Comparison of ENCODE assay signal across 25 cellular contexts in the genomic region with DNA sequence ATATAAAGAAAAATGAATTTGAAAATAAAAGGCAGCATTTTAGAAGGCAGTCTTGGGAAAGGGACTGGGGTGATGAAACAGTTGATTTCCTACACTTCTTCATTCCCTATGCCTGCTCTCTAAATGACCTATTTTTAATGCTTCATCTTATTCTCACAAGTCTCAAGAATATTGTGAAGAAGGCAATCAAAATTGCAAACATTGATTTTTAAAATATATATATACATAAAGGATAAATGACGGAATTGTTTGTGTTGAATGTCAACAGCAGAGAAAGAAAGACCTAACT. TPM values are rescaled to one million over a fixed set of nuclear protein-coding genes. Genes with fewer than 3 reads are reported as not detected.
DNase-seq lines count a peak whose midpoint lies in the region; ATAC-seq, FAIRE-seq and TF ChIP-seq lines count a peak whose summit lies in the region.
"Had no signal": no experiment of that assay in that cellular context is flagged by ENCODE, and none has a peak within 500 bp of the region (broad histone marks: within the 10 kb centered on the region; RNA-seq: fewer than 3 reads in every experiment).

No MANE protein-coding gene starts in this region.

- H3K9me3 Mint-ChIP-seq in activated CD4-positive, alpha-beta T cell treated with anti-CD3 and anti-CD28 coated beads, Interleukin-2, amount 10 ng/mL, durations not matched to agents 24 days and 14 days = no peaks in the 10 kb centered on the region
- peaks cover 10% of the 10 kb centered on the region for H3K9me3 Mint-ChIP-seq in activated CD4-positive, alpha-beta T cell treated with anti-CD3 and anti-CD28 coated beads, Interleukin-2, amount 10 ng/mL, durations not matched to agents 7 days and 5 days
- H3K9me3 Mint-ChIP-seq: stimulated activated naive B cell treated with anti-CD40 and anti-IgM and Interleukin-4, amounts not matched to agents 10 μg/mL and 1 μg/mL and 100 μg/mL, for 72 hours; WTC11 had no signal

- H3K4me3 ChIP-seq in K562 = no peak overlapping the region
- no peak overlapping the region for H3K4me3 ChIP-seq in spleen
- H3K4me3 ChIP-seq: mucosa of descending colon, skin epidermis had no signal

- H3K9me3 ChIP-seq in K562 (replicated peaks; ENCODE audit: control insufficient read depth, insufficient read depth, low read depth, low read length) (no peaks in the 10 kb centered on the region), spleen (no peaks in the 10 kb centered on the region)
- H3K9me3 ChIP-seq: mucosa of descending colon had no signal

- TF ChIP-seq CTCF in K562 (IDR thresholded peaks at IDR 0.05 in 2 of 3, conservative IDR thresholded peaks at IDR 0.05 in 1 of 3; ENCODE audit: insufficient read depth in 2 of 3, low read depth in 1 of 3, low read length in 3 of 3) (no peak), spleen (IDR thresholded peaks at IDR 0.05 in 8 of 11, conservative IDR thresholded peaks at IDR 0.05 in 3 of 11) (no peak)

- no peaks in the 10 kb centered on the region for H3K36me3 ChIP-seq in K562 (ENCODE audit: control insufficient read depth, insufficient read depth, low read length)
- no peaks in the 10 kb centered on the region for H3K36me3 ChIP-seq in spleen

- H3K36me3 Mint-ChIP-seq in activated CD4-positive, alpha-beta T cell treated with anti-CD3 and anti-CD28 coated beads, Interleukin-2, amount 10 ng/mL, durations not matched to agents 24 days and 14 days (ENCODE audit: low read depth) = peaks cover 2% of the 10 kb centered on the region
- peaks cover 11% of the 10 kb centered on the region for H3K36me3 Mint-ChIP-seq in activated CD4-positive, alpha-beta T cell treated with anti-CD3 and anti-CD28 coated beads, Interleukin-2, amount 10 ng/mL, durations not matched to agents 7 days and 5 days (ENCODE audit: low read depth)
- H3K36me3 Mint-ChIP-seq: activated naive CD8-positive, alpha-beta T cell; WTC11 had no signal

- no peaks in the 10 kb centered on the region for H3K79me2 ChIP-seq in K562 (ENCODE audit: control insufficient read depth, insufficient read depth, low read length)

- FAIRE-seq in K562 (lab: Jason Lieb, UNC) = no peak
- FAIRE-seq: D721Med, keratinocyte had no signal

- peak overlapping the region; percentile 68; the same call in 1 of the 2 replicates for H2AFZ ChIP-seq in K562 (ENCODE audit: low read depth, low read length)

- H3K4me1 ChIP-seq in K562 (replicated peaks in 1 of 2; ENCODE audit: control insufficient read depth in 2 of 2, insufficient read depth in 2 of 2, low read length in 2 of 2) (no peaks in the 10 kb centered on the region; a peak in 1 of 5 replicates), spleen (peaks cover 0 to 23% (median 14%) of the 10 kb centered on the region in 6 donors)

- H3K27ac ChIP-seq in K562 (ENCODE audit: extremely low read depth, low read depth, low read length) (no peak overlapping the region), spleen (peak overlapping the region in 7 of 8 donors; percentile 22 to 70 (median 48))

- no peaks in the 10 kb centered on the region for H3K27me3 ChIP-seq in K562 (ENCODE audit: control insufficient read depth in 2 of 2, insufficient read depth in 2 of 2, low read length in 2 of 2)
- no peaks in the 10 kb centered on the region for H3K27me3 ChIP-seq in spleen (replicated peaks in 1 of 7)

- H3K9ac ChIP-seq in K562 (ENCODE audit: insufficient read depth in 1 of 2, low read depth in 2 of 2, low read length in 2 of 2) = no peak overlapping the region

- H3K4me1 Mint-ChIP-seq in activated CD4-positive, alpha-beta T cell treated with anti-CD3 and anti-CD28 coated beads, Interleukin-2, amount 10 ng/mL, durations not matched to agents 24 days and 14 days = peaks cover 28% of the 10 kb centered on the region
- peaks cover 27% of the 10 kb centered on the region for H3K4me1 Mint-ChIP-seq in activated CD4-positive, alpha-beta T cell treated with anti-CD3 and anti-CD28 coated beads, Interleukin-2, amount 10 ng/mL, durations not matched to agents 7 days and 5 days

- in situ Hi-C loops in KBM-7 (cut with MboI; ENCODE audit: low pct_unique_long_range_greater_than_20kb, low sequenced_read_pairs) = no loop called here
- in situ Hi-C loops in K562 (cut with MboI) = no loop called here

- CTCF ChIA-PET in activated CD4-positive, alpha-beta T cell treated with anti-CD3 and anti-CD28 coated beads, Interleukin-2, amount 10 ng/mL, durations not matched to agents 7 days and 5 days (lab: Charles Lee) = no interaction called here
- CTCF ChIA-PET in K562 (lab: Yijun Ruan, JAX; ENCODE audit: low intra/inter-chr PET ratio) = no interaction called here

- no peak for TF ChIP-seq EP300 in K562 (IDR thresholded peaks at IDR 0.05; ENCODE audit: low read length)

- TF ChIP-seq RAD21 in K562 (CRISPR knock-in tag; conservative IDR thresholded peaks at IDR 0.05 in 1 of 2, IDR thresholded peaks at IDR 0.05 in 1 of 2) = no peak

- WGBS in K562 (ENCODE audit: insufficient coverage, low coverage, missing lambda C conversion rate) = 44% methylated on average over 1 of the region's 1 CpG
- WGBS in spleen, 5 donors = 93 to 100% (median 95%) methylated on average over 1 of the region's 1 CpG

- intact Hi-C loops in activated CD4-positive, alpha-beta T cell treated with anti-CD3 and anti-CD28 coated beads, Interleukin-2, amount 10 ng/mL, durations not matched to agents 24 days and 14 days (cut with micrococcal nuclease) = loop anchor here (1.0 to 2.0 kb wide), 3 partner anchors 8 to 201 kb away; partner anchors contain the start of gene CBLB
- intact Hi-C loops in K562 (cut with micrococcal nuclease) (no loop called here), spleen (cut with DNase I; ENCODE audit: low total_unique reads) (no loop called here)

- H3K4me2 ChIP-seq in K562 (ENCODE audit: insufficient read depth, low read length) = no peak overlapping the region

- H3K4me3 Mint-ChIP-seq in activated CD4-positive, alpha-beta T cell treated with anti-CD3 and anti-CD28 coated beads, Interleukin-2, amount 10 ng/mL, durations not matched to agents 24 days and 14 days = no peak overlapping the region
- H3K4me3 Mint-ChIP-seq in activated CD4-positive, alpha-beta T cell treated with anti-CD3 and anti-CD28 coated beads, Interleukin-2, amount 10 ng/mL, durations not matched to agents 7 days and 5 days = no peak overlapping the region
- H3K4me3 Mint-ChIP-seq: WTC11 had no signal

- no peak for DNase-seq in activated CD4-positive, alpha-beta T cell treated with anti-CD3 and anti-CD28 coated beads, Interleukin-2, amount 10 ng/mL, durations not matched to agents 24 days and 14 days
- DNase-seq in activated CD4-positive, alpha-beta T cell treated with anti-CD3 and anti-CD28 coated beads, Interleukin-2, amount 10 ng/mL, durations not matched to agents 7 days and 5 days = no peak
- DNase-seq in KBM-7 (peak; percentile 7), K562 (ENCODE audit: extremely low read depth in 1 of 4, low spot score in 3 of 4) (no peak), spleen (no peak), NCI-H82 treated with DMSO at 0.1 percent for 48 hours (lab: John Stamatoyannopoulos, UW; ENCODE audit: unreplicated experiment) (no peak), COR-L47 (lab: John Stamatoyannopoulos, UW) (no peak), HPDE6-E6E7 (ENCODE audit: extremely low spot score) (no peak)
- DNase-seq: 8988T; activated CD4-positive, alpha-beta T cell treated with anti-CD3 and anti-CD28 coated beads, Interleukin-2, amount 50 U/mL, for 48 hours; effector CD8-positive, alpha-beta T cell; foreskin melanocyte; H7; KG1; mucosa of descending colon; NCI-H2171; NCI-H524; stimulated activated CD4-positive, alpha-beta T cell treated with anti-CD3 and anti-CD28 coated beads, Interleukin-2, amount 100 ng/mL, for 24 hours; stimulated activated naive B cell treated with anti-CD40 and anti-IgM and Interleukin-4, amounts not matched to agents 10 μg/mL and 1 μg/mL and 100 μg/mL, for 72 hours had no signal

- TF ChIP-seq POLR2A in K562 (conservative IDR thresholded peaks at IDR 0.05) (no peak), spleen (IDR thresholded peaks at IDR 0.05) (no peak)

- ATAC-seq in K562 = no peak
- ATAC-seq: esophagus mucosa, WTC11 had no signal

- H3K9me1 ChIP-seq in K562 (ENCODE audit: control insufficient read depth, insufficient read depth, low read length) = no peaks in the 10 kb centered on the region

- H3K27ac Mint-ChIP-seq in activated CD4-positive, alpha-beta T cell treated with anti-CD3 and anti-CD28 coated beads, Interleukin-2, amount 10 ng/mL, durations not matched to agents 24 days and 14 days = peak overlapping the region; percentile 84
- H3K27ac Mint-ChIP-seq in activated CD4-positive, alpha-beta T cell treated with anti-CD3 and anti-CD28 coated beads, Interleukin-2, amount 10 ng/mL, durations not matched to agents 7 days and 5 days = no peak overlapping the region

- no peaks in the 10 kb centered on the region for H4K20me1 ChIP-seq in K562 (replicated peaks; ENCODE audit: control insufficient read depth, insufficient read depth, low read length)

- H3K27me3 Mint-ChIP-seq in activated CD4-positive, alpha-beta T cell treated with anti-CD3 and anti-CD28 coated beads, Interleukin-2, amount 10 ng/mL, durations not matched to agents 24 days and 14 days = no peaks in the 10 kb centered on the region
- no peaks in the 10 kb centered on the region for H3K27me3 Mint-ChIP-seq in activated CD4-positive, alpha-beta T cell treated with anti-CD3 and anti-CD28 coated beads, Interleukin-2, amount 10 ng/mL, durations not matched to agents 7 days and 5 days
- H3K27me3 Mint-ChIP-seq: activated naive CD8-positive, alpha-beta T cell; stimulated activated naive B cell treated with anti-CD40 and anti-IgM and Interleukin-4, amounts not matched to agents 10 μg/mL and 1 μg/mL and 100 μg/mL, for 72 hours had no signal

- POLR2A ChIA-PET in activated CD4-positive, alpha-beta T cell treated with anti-CD3 and anti-CD28 coated beads, Interleukin-2, amount 10 ng/mL, durations not matched to agents 7 days and 5 days (lab: Charles Lee) = no interaction called here
- POLR2A ChIA-PET in K562 (lab: Yijun Ruan, JAX) = interaction anchor here (1.2 kb wide), 1 partner anchor 8 kb away, joined by 3 read pairs; the partner anchor contains the start of gene CBLB

- BruUV-seq in K562 (replicated peaks; lab: Mats Ljungman, UMichigan) = no TSS peak

RNA-seq across cellular contexts. Expression of gene CBLB, which starts 8.8 kb away (rescaled TPM):
- total RNA-seq in activated CD4-positive, alpha-beta T cell treated with anti-CD3 and anti-CD28 coated beads, Interleukin-2, amount 10 ng/mL, durations not matched to agents 24 days and 14 days = 177 and 183 TPM in 2 replicates
- 100 to 1,000 TPM; 115 to 148 TPM for total RNA-seq in activated CD4-positive, alpha-beta T cell treated with anti-CD3 and anti-CD28 coated beads, Interleukin-2, amount 10 ng/mL, durations not matched to agents 7 days and 5 days
- 35.1 and 68.8 TPM in 2 replicates for total RNA-seq in K562 (2011; cell fraction: chromatin; rRNA removed; ENCODE audit: low replicate concordance)
- 9.7 and 10.2 TPM in 2 replicates for total RNA-seq in K562 (2011; cell fraction: nucleolus; rRNA removed)
- total RNA-seq in K562 (2011; cell fraction: nucleoplasm; rRNA removed) = 17.9 and 22.7 TPM in 2 replicates
- total RNA-seq in K562 (2014; rRNA removed) (5.2 and 5.4 TPM in 2 replicates), K562 (2014; rRNA removed; fragmentation: Illumina TruSeq; extraction: Trizol) (6.3 and 6.7 TPM in 2 replicates), K562 (2015; rRNA removed; fragmentation: Illumina TruSeq; extraction: Trizol) (4.4 and 5.3 TPM in 2 replicates), K562 (2021) (6.4 TPM in 2 replicates), spleen (100 to 1,000 TPM in 1 of 7 donors, 10 to 100 TPM in 6; 65.4 to 138 (median 79.2) TPM)
- polyA plus RNA-seq in K562 (2011; rRNA removed) (8.1 and 10.5 TPM in 2 replicates), K562 (2014; fragmentation: Illumina TruSeq; extraction: Trizol) (5.9 TPM in 2 replicates), K562 (2014; fragmentation: Nextera tagmentation; extraction: Ambion mirVana) (1 to 10 TPM; 1.8 to 2.2 TPM), K562 (2014; rRNA removed) (2.7 and 3.3 TPM in 2 replicates), spleen (10 to 100 TPM; 13.8 to 19.5 (median 14.7) TPM)
- polyA plus RNA-seq in K562 (2011; cell fraction: cytosol; rRNA removed) = 4.4 and 7.2 TPM in 2 replicates
- 8.3 and 11.3 TPM in 2 replicates for polyA plus RNA-seq in K562 (2011; cell fraction: nucleus; rRNA removed)
- polyA plus RNA-seq in K562 (2012) = 3.2 and 4.9 TPM in 2 replicates
- polyA minus RNA-seq in K562 (2011; rRNA and poly(A)+ RNA removed) = 23.2 and 34.6 TPM in 2 replicates
- 3.8 and 6.5 TPM in 2 replicates for polyA minus RNA-seq in K562 (2011; cell fraction: cytosol; rRNA and poly(A)+ RNA removed)
- polyA minus RNA-seq in K562 (2011; cell fraction: nucleus; rRNA and poly(A)+ RNA removed) = 23.8 and 42.1 TPM in 2 replicates
